9 cellular contexts compared by ENCODE assay signal in the genomic region with DNA sequence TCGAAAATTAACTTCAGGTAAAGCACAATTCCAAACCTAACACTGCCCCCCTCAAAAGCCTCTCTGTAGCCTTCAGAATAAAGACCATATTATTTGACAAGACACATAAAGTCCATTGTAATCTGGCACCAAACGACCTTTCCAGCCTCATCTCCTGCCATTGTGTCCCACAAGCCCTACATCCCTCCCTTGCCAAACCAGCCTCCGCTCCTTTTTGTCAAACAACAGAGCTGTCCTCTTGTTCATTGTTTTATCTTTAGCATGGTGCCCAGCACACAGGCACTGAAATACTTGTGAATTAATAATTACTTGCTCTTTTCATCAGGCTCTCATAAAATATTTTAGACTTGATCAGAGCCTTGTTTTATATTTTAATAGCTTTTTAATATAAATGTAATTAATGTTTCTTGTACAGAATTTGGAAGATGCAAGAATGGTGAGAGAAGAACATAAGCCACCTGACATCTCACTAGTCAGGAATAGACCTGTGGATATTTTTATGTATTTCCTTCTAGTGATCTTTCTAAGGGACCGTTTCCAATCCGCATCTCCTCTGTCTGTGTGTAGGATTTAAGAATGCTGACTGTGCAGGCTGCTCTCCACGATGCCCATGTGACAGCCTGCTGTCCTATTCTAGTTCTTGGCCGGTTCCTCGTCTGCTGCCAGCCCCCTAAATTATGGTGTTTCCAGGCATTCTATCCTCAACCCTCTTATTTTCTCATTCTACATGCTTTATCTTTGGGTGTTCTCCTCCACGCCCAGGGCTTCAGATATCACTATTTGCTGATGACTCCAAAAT. TPM values are rescaled to one million over a fixed set of nuclear protein-coding genes. Genes with fewer than 3 reads are reported as not detected.
A peak's percentile ranks its signal among the peaks of the same experiment; 100 is the strongest.
DNase-seq lines count a peak whose midpoint lies in the region; ATAC-seq, FAIRE-seq and TF ChIP-seq lines count a peak whose summit lies in the region.
"Had no signal": no experiment of that assay in that cellular context is flagged by ENCODE, and none has a peak within 500 bp of the region (broad histone marks: within the 10 kb centered on the region; RNA-seq: fewer than 3 reads in every experiment).

No MANE protein-coding gene starts in this region.

- peak overlapping the region; percentile 38 for H3K9ac ChIP-seq in mucosa of stomach (ENCODE audit: low read length)

- TF ChIP-seq CTCF in MCF 10A (IDR thresholded peaks at IDR 0.05; ENCODE audit: unreplicated experiment) (no peak), uterus (IDR thresholded peaks at IDR 0.05) (no peak)

- peaks cover 13% of the 10 kb centered on the region for H3K36me3 Mint-ChIP-seq in MCF 10A (ENCODE audit: insufficient read depth, unreplicated experiment)

- peaks cover 17% of the 10 kb centered on the region for H3K4me1 Mint-ChIP-seq in MCF 10A (ENCODE audit: insufficient read depth, unreplicated experiment)

- peak overlapping the region; percentile 18 for H3K27ac Mint-ChIP-seq in MCF 10A (ENCODE audit: low read depth, unreplicated experiment)

- no peaks in the 10 kb centered on the region for H3K9me3 Mint-ChIP-seq in MCF 10A (ENCODE audit: unreplicated experiment)

- ATAC-seq in GM18505 (IDR thresholded peaks at IDR 0.05; ENCODE audit: unreplicated experiment) = no peak
- ATAC-seq in GM18909 (IDR thresholded peaks at IDR 0.05; ENCODE audit: poor library complexity, unreplicated experiment) = no peak

- TF ChIP-seq POLR2A in uterus (IDR thresholded peaks at IDR 0.05) (no peak), GM18505 (IDR thresholded peaks at IDR 0.05; ENCODE audit: borderline replicate concordance, extremely low read depth, insufficient read depth, insufficient read length) (no peak)

- H3K4me3 ChIP-seq in mucosa of stomach (ENCODE audit: low read length) (no peak overlapping the region), uterus (no peak overlapping the region)

- H3K4me1 ChIP-seq in mucosa of stomach (ENCODE audit: control insufficient read depth, insufficient read depth, low read length) (peaks cover 23% of the 10 kb centered on the region), uterus (peaks cover 0 to 11% of the 10 kb centered on the region in 2 donors)

- CTCF ChIA-PET in MCF 10A (lab: Yijun Ruan, JAX) = interaction anchor here (0.8 kb wide), 1 partner anchor 13 kb away, joined by 3 read pairs; no protein-coding TSS in a partner anchor

- BruUV-seq in MCF 10A (replicated peaks; lab: Mats Ljungman, UMichigan) = no TSS peak

- POLR2A ChIA-PET in MCF 10A (lab: Yijun Ruan, JAX) = interaction anchor here (0.9 kb wide), 2 partner anchors 35 to 61 kb away, joined by 3 read pairs; no protein-coding TSS in a partner anchor

- DNase-seq in stimulated activated CD4-positive, alpha-beta T cell treated with anti-CD3 and anti-CD28 coated beads, Interleukin-4, amount 100 ng/mL, for 24 hours = peak; percentile 21
- no peak for DNase-seq in stimulated activated CD4-positive, alpha-beta T cell treated with anti-CD3 and anti-CD28 coated beads, Interleukin-1b, Interleukin-23, amount 100 ng/mL, for 48 hours
- no peak for DNase-seq in MCF 10A (ENCODE audit: unreplicated experiment)
- DNase-seq in uterus = no peak
- no peak for DNase-seq in HTR-8/SVneo (ENCODE audit: insufficient read length, low spot score)
- DNase-seq: cortex of kidney had no signal

- H3K27me3 Mint-ChIP-seq in MCF 10A (ENCODE audit: insufficient read depth, unreplicated experiment) = no peaks in the 10 kb centered on the region

- H3K9me3 ChIP-seq in mucosa of stomach (ENCODE audit: control insufficient read depth, low read length) (no peaks in the 10 kb centered on the region), uterus (no peaks in the 10 kb centered on the region)

- no peak for FAIRE-seq in HTR-8/SVneo (lab: Jason Lieb, UNC)

- H3K27me3 ChIP-seq in mucosa of stomach (ENCODE audit: control insufficient read depth, insufficient read depth, low read length) = no peaks in the 10 kb centered on the region
- no peaks in the 10 kb centered on the region for H3K27me3 ChIP-seq in uterus

- H3K4me3 Mint-ChIP-seq in MCF 10A (ENCODE audit: unreplicated experiment) = peak overlapping the region; percentile 31

- H3K36me3 ChIP-seq in mucosa of stomach (ENCODE audit: control insufficient read depth, insufficient read depth, low read length) (no peaks in the 10 kb centered on the region), uterus (no peaks in the 10 kb centered on the region)

- intact Hi-C loops in MCF 10A (cut with micrococcal nuclease) (no loop called here), uterus (cut with DNase I; ENCODE audit: low total_unique reads) (loop anchor here (10.0 kb wide), 2 partner anchors 57 to 193 kb away; no protein-coding TSS in a partner anchor)

- peak overlapping the region; percentile 17 to 99 for H3K27ac ChIP-seq in uterus

RNA-seq across cellular contexts. Expression of gene IRF2, which starts 3.0 kb away (rescaled TPM):
- 20.8 and 29.0 TPM in 2 replicates for total RNA-seq in MCF 10A (2022)
- 10 to 100 TPM in 3 of 4 donors, 1 to 10 TPM in 1; 7.9 to 45.7 (median 35.7) TPM for total RNA-seq in uterus
